ENCODE assay signal across 1 cellular context in genomic region chr17:2008332-2009126, GRCh38.
TF ChIP-seq lines count a peak whose summit lies in the region.

No MANE protein-coding gene starts in this region.

TF ChIP-seq in H1, 55 proteins besides CTCF, POLR2A, EP300 and RAD21:
- no peak for TF ChIP-seq KDM1A (IDR thresholded peaks at IDR 0.05; ENCODE audit: borderline replicate concordance, low read length)
- TF ChIP-seq SIN3A (conservative IDR thresholded peaks at IDR 0.05 in 1 of 2, IDR thresholded peaks at IDR 0.05 in 1 of 2; ENCODE audit: low read depth in 1 of 2, low read length in 2 of 2) = no peak
- TF ChIP-seq BCL11A (IDR thresholded peaks at IDR 0.05; ENCODE audit: low read depth in 2 of 2, low read length in 2 of 2) = no peak
- no peak for TF ChIP-seq SIRT6 (IDR thresholded peaks at IDR 0.05; ENCODE audit: low read length)
- TF ChIP-seq ATF2 (IDR thresholded peaks at IDR 0.05; ENCODE audit: low read length) = no peak
- TF ChIP-seq NANOG (IDR thresholded peaks at IDR 0.05; ENCODE audit: insufficient read depth, low read depth, low read length, poor library complexity, severe bottlenecking) = no peak
- TF ChIP-seq BRCA1 (IDR thresholded peaks at IDR 0.05; ENCODE audit: low read depth, low read length) = no peak
- no peak for TF ChIP-seq HDAC2 (IDR thresholded peaks at IDR 0.05; ENCODE audit: borderline replicate concordance in 1 of 2, low read depth in 2 of 2, low read length in 2 of 2)
- no peak for TF ChIP-seq GTF2F1 (IDR thresholded peaks at IDR 0.05; ENCODE audit: borderline replicate concordance, low read depth, low read length)
- TF ChIP-seq, protein P1, sequence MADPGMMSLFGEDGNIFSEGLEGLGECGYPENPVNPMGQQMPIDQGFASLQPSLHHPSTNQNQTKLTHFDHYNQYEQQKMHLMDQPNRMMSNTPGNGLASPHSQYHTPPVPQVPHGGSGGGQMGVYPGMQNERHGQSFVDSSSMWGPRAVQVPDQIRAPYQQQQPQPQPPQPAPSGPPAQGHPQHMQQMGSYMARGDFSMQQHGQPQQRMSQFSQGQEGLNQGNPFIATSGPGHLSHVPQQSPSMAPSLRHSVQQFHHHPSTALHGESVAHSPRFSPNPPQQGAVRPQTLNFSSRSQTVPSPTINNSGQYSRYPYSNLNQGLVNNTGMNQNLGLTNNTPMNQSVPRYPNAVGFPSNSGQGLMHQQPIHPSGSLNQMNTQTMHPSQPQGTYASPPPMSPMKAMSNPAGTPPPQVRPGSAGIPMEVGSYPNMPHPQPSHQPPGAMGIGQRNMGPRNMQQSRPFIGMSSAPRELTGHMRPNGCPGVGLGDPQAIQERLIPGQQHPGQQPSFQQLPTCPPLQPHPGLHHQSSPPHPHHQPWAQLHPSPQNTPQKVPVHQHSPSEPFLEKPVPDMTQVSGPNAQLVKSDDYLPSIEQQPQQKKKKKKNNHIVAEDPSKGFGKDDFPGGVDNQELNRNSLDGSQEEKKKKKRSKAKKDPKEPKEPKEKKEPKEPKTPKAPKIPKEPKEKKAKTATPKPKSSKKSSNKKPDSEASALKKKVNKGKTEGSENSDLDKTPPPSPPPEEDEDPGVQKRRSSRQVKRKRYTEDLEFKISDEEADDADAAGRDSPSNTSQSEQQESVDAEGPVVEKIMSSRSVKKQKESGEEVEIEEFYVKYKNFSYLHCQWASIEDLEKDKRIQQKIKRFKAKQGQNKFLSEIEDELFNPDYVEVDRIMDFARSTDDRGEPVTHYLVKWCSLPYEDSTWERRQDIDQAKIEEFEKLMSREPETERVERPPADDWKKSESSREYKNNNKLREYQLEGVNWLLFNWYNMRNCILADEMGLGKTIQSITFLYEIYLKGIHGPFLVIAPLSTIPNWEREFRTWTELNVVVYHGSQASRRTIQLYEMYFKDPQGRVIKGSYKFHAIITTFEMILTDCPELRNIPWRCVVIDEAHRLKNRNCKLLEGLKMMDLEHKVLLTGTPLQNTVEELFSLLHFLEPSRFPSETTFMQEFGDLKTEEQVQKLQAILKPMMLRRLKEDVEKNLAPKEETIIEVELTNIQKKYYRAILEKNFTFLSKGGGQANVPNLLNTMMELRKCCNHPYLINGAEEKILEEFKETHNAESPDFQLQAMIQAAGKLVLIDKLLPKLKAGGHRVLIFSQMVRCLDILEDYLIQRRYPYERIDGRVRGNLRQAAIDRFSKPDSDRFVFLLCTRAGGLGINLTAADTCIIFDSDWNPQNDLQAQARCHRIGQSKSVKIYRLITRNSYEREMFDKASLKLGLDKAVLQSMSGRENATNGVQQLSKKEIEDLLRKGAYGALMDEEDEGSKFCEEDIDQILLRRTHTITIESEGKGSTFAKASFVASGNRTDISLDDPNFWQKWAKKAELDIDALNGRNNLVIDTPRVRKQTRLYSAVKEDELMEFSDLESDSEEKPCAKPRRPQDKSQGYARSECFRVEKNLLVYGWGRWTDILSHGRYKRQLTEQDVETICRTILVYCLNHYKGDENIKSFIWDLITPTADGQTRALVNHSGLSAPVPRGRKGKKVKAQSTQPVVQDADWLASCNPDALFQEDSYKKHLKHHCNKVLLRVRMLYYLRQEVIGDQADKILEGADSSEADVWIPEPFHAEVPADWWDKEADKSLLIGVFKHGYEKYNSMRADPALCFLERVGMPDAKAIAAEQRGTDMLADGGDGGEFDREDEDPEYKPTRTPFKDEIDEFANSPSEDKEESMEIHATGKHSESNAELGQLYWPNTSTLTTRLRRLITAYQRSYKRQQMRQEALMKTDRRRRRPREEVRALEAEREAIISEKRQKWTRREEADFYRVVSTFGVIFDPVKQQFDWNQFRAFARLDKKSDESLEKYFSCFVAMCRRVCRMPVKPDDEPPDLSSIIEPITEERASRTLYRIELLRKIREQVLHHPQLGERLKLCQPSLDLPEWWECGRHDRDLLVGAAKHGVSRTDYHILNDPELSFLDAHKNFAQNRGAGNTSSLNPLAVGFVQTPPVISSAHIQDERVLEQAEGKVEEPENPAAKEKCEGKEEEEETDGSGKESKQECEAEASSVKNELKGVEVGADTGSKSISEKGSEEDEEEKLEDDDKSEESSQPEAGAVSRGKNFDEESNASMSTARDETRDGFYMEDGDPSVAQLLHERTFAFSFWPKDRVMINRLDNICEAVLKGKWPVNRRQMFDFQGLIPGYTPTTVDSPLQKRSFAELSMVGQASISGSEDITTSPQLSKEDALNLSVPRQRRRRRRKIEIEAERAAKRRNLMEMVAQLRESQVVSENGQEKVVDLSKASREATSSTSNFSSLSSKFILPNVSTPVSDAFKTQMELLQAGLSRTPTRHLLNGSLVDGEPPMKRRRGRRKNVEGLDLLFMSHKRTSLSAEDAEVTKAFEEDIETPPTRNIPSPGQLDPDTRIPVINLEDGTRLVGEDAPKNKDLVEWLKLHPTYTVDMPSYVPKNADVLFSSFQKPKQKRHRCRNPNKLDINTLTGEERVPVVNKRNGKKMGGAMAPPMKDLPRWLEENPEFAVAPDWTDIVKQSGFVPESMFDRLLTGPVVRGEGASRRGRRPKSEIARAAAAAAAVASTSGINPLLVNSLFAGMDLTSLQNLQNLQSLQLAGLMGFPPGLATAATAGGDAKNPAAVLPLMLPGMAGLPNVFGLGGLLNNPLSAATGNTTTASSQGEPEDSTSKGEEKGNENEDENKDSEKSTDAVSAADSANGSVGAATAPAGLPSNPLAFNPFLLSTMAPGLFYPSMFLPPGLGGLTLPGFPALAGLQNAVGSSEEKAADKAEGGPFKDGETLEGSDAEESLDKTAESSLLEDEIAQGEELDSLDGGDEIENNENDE (IDR thresholded peaks at IDR 0.05; ENCODE audit: insufficient replicate concordance, low read length) = no peak
- no peak for TF ChIP-seq POLR2AphosphoS5 (IDR thresholded peaks at IDR 0.05; ENCODE audit: low read depth, low read length)
- TF ChIP-seq SUZ12 (IDR thresholded peaks at IDR 0.05; ENCODE audit: low read length) = no peak
- TF ChIP-seq KDM4A (IDR thresholded peaks at IDR 0.05; ENCODE audit: low read depth, low read length, severe bottlenecking) = no peak
- no peak for TF ChIP-seq SRF (IDR thresholded peaks at IDR 0.05; ENCODE audit: low read depth, low read length)
- TF ChIP-seq TBP (IDR thresholded peaks at IDR 0.05; ENCODE audit: low read depth, low read length) = no peak
- no peak for TF ChIP-seq POU5F1 (IDR thresholded peaks at IDR 0.05; ENCODE audit: low read depth, low read length)
